8 cellular contexts compared by ENCODE assay signal in genomic region chr1:100949515-100950158, GRCh38. TPM values are rescaled to one million over a fixed set of nuclear protein-coding genes. Genes with fewer than 3 reads are reported as not detected.
DNase-seq lines count a peak whose midpoint lies in the region; ATAC-seq and TF ChIP-seq lines count a peak whose summit lies in the region.
"Not testable (repeated sequence)": the region's sequence is repeated elsewhere in the genome, so short reads cannot be mapped to it uniquely, and the experiment has no call there.

No MANE protein-coding gene starts in this region.

- not testable (repeated sequence) for H3K27me3 Mint-ChIP-seq in MCF 10A (ENCODE audit: insufficient read depth, unreplicated experiment)

- peak; percentile 85 for DNase-seq in ELF-1 (ENCODE audit: low read depth, low spot score)
- DNase-seq in NCI-H526 (lab: John Stamatoyannopoulos, UW) = peak; percentile 84 to 91
- DNase-seq in activated CD4-positive, alpha-beta T cell treated with anti-CD3 and anti-CD28 coated beads, Interleukin-2, amount 50 U/mL, for 1 hour = peak; percentile 71
- DNase-seq in MCF 10A (ENCODE audit: unreplicated experiment) = peak; percentile 37
- DNase-seq in left colon = peak; percentile 85 to 92
- DNase-seq in stimulated activated CD4-positive, alpha-beta T cell treated with anti-CD3 and anti-CD28 coated beads, TNF-alpha, amount 100 ng/mL, for 1 hour (ENCODE audit: low read depth in 3 of 3, low spot score in 1 of 3) = peak in 2 of 3 donors; percentile 43 to 44

- peaks cover 54% of the 10 kb centered on the region for H3K36me3 Mint-ChIP-seq in MCF 10A (ENCODE audit: insufficient read depth, unreplicated experiment)

- BruUV-seq in MCF 10A (replicated peaks; lab: Mats Ljungman, UMichigan) = not testable (repeated sequence)

- peaks cover 19% of the 10 kb centered on the region for H3K4me1 Mint-ChIP-seq in MCF 10A (ENCODE audit: insufficient read depth, unreplicated experiment)

- ATAC-seq in GM21526 (IDR thresholded peaks at IDR 0.05; ENCODE audit: low FRiP score, unreplicated experiment) (peak; percentile 79), HG03432 (IDR thresholded peaks at IDR 0.05; ENCODE audit: unreplicated experiment) (peak; percentile 82), left colon (peak; percentile 100)

- intact Hi-C loops in MCF 10A (cut with micrococcal nuclease); left colon (cut with DNase I, micrococcal nuclease): not testable (repeated sequence)

- not testable (repeated sequence) for H3K27ac Mint-ChIP-seq in MCF 10A (ENCODE audit: low read depth, unreplicated experiment)

- TF ChIP-seq CTCF in MCF 10A (IDR thresholded peaks at IDR 0.05; ENCODE audit: unreplicated experiment) = not testable (repeated sequence)

- not testable (repeated sequence) for H3K9me3 Mint-ChIP-seq in MCF 10A (ENCODE audit: unreplicated experiment)

- CTCF ChIA-PET in MCF 10A (lab: Yijun Ruan, JAX) = interaction anchor here (0.6 to 1.3 kb wide), 5 partner anchors 9 to 592 kb away, joined by 3 to 5 read pairs (median 4); no protein-coding TSS in a partner anchor

- POLR2A ChIA-PET in MCF 10A (lab: Yijun Ruan, JAX) = not testable (repeated sequence)

- not testable (repeated sequence) for H3K4me3 Mint-ChIP-seq in MCF 10A (ENCODE audit: unreplicated experiment)

RNA-seq across cellular contexts. Expression of gene SLC30A7, which starts 53.7 kb away (rescaled TPM):
- 55.0 and 59.5 TPM in 2 replicates for total RNA-seq in MCF 10A (2022)
- total RNA-seq in left colon = 10 to 100 TPM; 33.2 to 36.9 TPM

RNA-seq across cellular contexts. Expression of gene EXTL2, which starts 55.0 kb away (rescaled TPM):
- total RNA-seq in MCF 10A (2022) (10.2 and 15.2 TPM in 2 replicates), left colon (1 to 10 TPM; 3.6 to 5.5 TPM)

Comparison
In these comparisons a context has a peak if more than half of its experiments do, and no peak if none do; other contexts are left out.
1. Peak in every context shown above with its lines: DNase-seq and ATAC-seq.
2. DNase-seq: peak in every context shown above with its lines; median percentile 88 in left colon; 88 in NCI-H526; 85 in ELF-1; 71 in activated CD4-positive, alpha-beta T cell treated with anti-CD3 and anti-CD28 coated beads, Interleukin-2, amount 50 U/mL, for 1 hour; 44 in stimulated activated CD4-positive, alpha-beta T cell treated with anti-CD3 and anti-CD28 coated beads, TNF-alpha, amount 100 ng/mL, for 1 hour; 37 in MCF 10A.